13 cellular contexts compared by ENCODE assay signal in genomic region chr11:61730222-61730994, GRCh38. TPM values are rescaled to one million over a fixed set of nuclear protein-coding genes. Genes with fewer than 3 reads are reported as not detected.
DNase-seq lines count a peak whose midpoint lies in the region; ATAC-seq and TF ChIP-seq lines count a peak whose summit lies in the region.
"Had no signal": no experiment of that assay in that cellular context is flagged by ENCODE, and none has a peak within 500 bp of the region (broad histone marks: within the 10 kb centered on the region; RNA-seq: fewer than 3 reads in every experiment).

No MANE protein-coding gene starts in this region.

- H3K27me3 ChIP-seq in lower lobe of right lung (ENCODE audit: low read depth) = no peaks in the 10 kb centered on the region
- no peaks in the 10 kb centered on the region for H3K27me3 ChIP-seq in H7 (ENCODE audit: control insufficient read depth, insufficient read depth, low read length)
- H3K27me3 ChIP-seq: cardiac muscle cell had no signal

- DNase-seq in EH (ENCODE audit: low read depth) (peak; percentile 12), NCI-H187 treated with DMSO at 0.1 percent for 48 hours (lab: John Stamatoyannopoulos, UW) (peak; percentile 71), RPMI8226 (peak; percentile 79), lower lobe of right lung (no peak), natural killer cell (no peak), retina (no peak), H7 (no peak)
- DNase-seq in activated CD4-positive, alpha-beta T cell treated with anti-CD3 and anti-CD28 coated beads for 48 hours = no peak
- DNase-seq: C1 segment of cervical spinal cord had no signal

- H3K9me3 ChIP-seq in lower lobe of right lung = no peaks in the 10 kb centered on the region

- H3K27me3 Mint-ChIP-seq in natural killer cell (ENCODE audit: low read depth in 2 of 2) = peaks cover 5 to 8% of the 10 kb centered on the region in 2 donors
- H3K27me3 Mint-ChIP-seq: type B pancreatic cell had no signal

- intact Hi-C loops in lower lobe of right lung (cut with DNase I) = loop anchor here (10.0 kb wide), 1 partner anchor 46 kb away; the partner anchor contains the start of gene DAGLA
- intact Hi-C loops in natural killer cell (cut with micrococcal nuclease) = loop anchor here (5.0 kb wide), 1 partner anchor 253 kb away; no protein-coding TSS in a partner anchor

- no peaks in the 10 kb centered on the region for H3K36me3 Mint-ChIP-seq in natural killer cell
- H3K36me3 Mint-ChIP-seq: type B pancreatic cell had no signal

- H3K9me3 Mint-ChIP-seq in natural killer cell = no peaks in the 10 kb centered on the region
- H3K9me3 Mint-ChIP-seq: activated T-helper 1 cell treated with anti-CD3 and anti-CD28 coated beads, Interleukin-12 subunit alpha, Interleukin-12 subunit beta, Interleukin-2, Interleukin-4 antibody, amounts not matched to agents 30 ng/mL and 10 ng/mL and 1 ng/mL, durations not matched to agents 14 hours and 24 hours and 36 hours; type B pancreatic cell had no signal

- peaks cover 7 to 11% of the 10 kb centered on the region in 2 donors for H3K4me1 Mint-ChIP-seq in natural killer cell

- H3K4me3 ChIP-seq in lower lobe of right lung (no peak overlapping the region), H7 (ENCODE audit: insufficient read depth, low read depth, low read length) (no peak overlapping the region)
- H3K4me3 ChIP-seq: cardiac muscle cell had no signal

- TF ChIP-seq CTCF in lower lobe of right lung (IDR thresholded peaks at IDR 0.05) (no peak), natural killer cell (IDR thresholded peaks at IDR 0.05) (no peak)

- H3K36me3 ChIP-seq in lower lobe of right lung = peaks cover 7% of the 10 kb centered on the region
- no peaks in the 10 kb centered on the region; the same call in 1 of the 2 replicates for H3K36me3 ChIP-seq in H7 (replicated peaks; ENCODE audit: control insufficient read depth, insufficient read depth, low read length)
- H3K36me3 ChIP-seq: cardiac muscle cell had no signal

- H3K27ac Mint-ChIP-seq in natural killer cell = no peak overlapping the region
- H3K27ac Mint-ChIP-seq: activated T-helper 1 cell treated with anti-CD3 and anti-CD28 coated beads, Interleukin-12 subunit alpha, Interleukin-12 subunit beta, Interleukin-2, Interleukin-4 antibody, amounts not matched to agents 30 ng/mL and 10 ng/mL and 1 ng/mL, durations not matched to agents 14 hours and 24 hours and 36 hours; type B pancreatic cell had no signal

- H3K27ac ChIP-seq in lower lobe of right lung = peak overlapping the region; percentile 18
- H3K27ac ChIP-seq: VCaP had no signal

- peaks cover 21% of the 10 kb centered on the region for H3K4me1 ChIP-seq in lower lobe of right lung

- no peak overlapping the region for H3K4me3 Mint-ChIP-seq in natural killer cell
- H3K4me3 Mint-ChIP-seq: activated T-helper 1 cell treated with anti-CD3 and anti-CD28 coated beads, Interleukin-12 subunit alpha, Interleukin-12 subunit beta, Interleukin-2, Interleukin-4 antibody, amounts not matched to agents 30 ng/mL and 10 ng/mL and 1 ng/mL, durations not matched to agents 14 hours and 24 hours and 36 hours; type B pancreatic cell had no signal

- peak in 1 of 2 donors; percentile 34 for ATAC-seq in lower lobe of right lung
- ATAC-seq in natural killer cell = no peak

RNA-seq across cellular contexts. Expression of gene MYRF, which starts 22.0 kb away (rescaled TPM):
- total RNA-seq in lower lobe of right lung (37.9 TPM), natural killer cell (10 to 100 TPM in 1 of 3 donors, 1 to 10 TPM in 2; 4.9 to 15.3 (median 7.3) TPM)
- total RNA-seq in H7 (2014; rRNA removed; shearing (Covaris generic)) = 3.6 and 4.2 TPM in 2 replicates

RNA-seq across cellular contexts. Expression of gene DAGLA, which starts 50.2 kb away (rescaled TPM):
- 7.1 TPM for total RNA-seq in lower lobe of right lung
- under 1 TPM; 0.18 to 0.48 (median 0.38) TPM for total RNA-seq in natural killer cell
- total RNA-seq in H7 (2014; rRNA removed; shearing (Covaris generic)) = 3.7 and 4.8 TPM in 2 replicates

Comparison
In these comparisons a context has a peak if more than half of its experiments do, and no peak if none do; other contexts are left out.
1. DNase-seq: peak in EH (single experiment), NCI-H187 treated with DMSO at 0.1 percent for 48 hours (single experiment) and RPMI8226 (single experiment); none in lower lobe of right lung (single experiment), natural killer cell (single experiment), retina (single experiment), activated CD4-positive, alpha-beta T cell treated with anti-CD3 and anti-CD28 coated beads for 48 hours (single experiment) and H7 (single experiment).